In the genomic region with DNA sequence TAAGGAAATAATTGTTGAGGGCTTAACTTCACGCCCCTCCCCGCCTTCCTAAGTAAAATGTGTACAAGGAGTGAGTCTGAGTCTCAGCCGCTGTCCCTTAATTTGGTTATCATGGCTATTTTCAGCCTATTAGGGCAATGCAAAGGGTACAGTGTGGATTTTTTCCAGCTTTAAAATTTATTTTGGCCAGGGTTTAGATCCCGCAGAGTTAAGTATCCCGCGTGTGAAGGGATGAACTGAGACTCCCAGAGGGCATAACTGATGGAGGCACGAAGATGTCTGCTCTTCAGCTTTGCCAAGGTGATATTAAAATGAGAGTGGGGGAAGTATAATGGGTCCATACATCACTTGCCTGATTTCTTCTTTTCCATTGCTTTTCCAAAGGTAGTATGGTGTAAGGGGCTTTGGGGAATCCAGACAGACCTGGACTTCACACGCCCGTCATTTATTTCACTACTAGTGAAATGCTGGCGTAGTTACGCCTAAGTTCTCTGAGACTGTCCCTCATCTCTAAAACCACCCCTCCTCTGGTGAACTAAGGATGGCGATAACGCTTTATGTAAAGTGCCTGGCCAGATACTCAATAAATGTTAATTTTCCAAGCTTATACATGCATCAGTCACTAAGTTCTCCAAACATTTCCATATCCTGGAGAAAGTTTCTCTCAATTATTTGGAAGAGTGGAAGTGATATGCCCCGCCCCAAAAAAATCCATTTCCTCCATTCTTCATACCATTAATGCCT, we compare ENCODE assay signal across 8 cellular contexts. TPM values are rescaled to one million over a fixed set of nuclear protein-coding genes. Genes with fewer than 3 reads are reported as not detected.
DNase-seq lines count a peak whose midpoint lies in the region; ATAC-seq and TF ChIP-seq lines count a peak whose summit lies in the region.

No MANE protein-coding gene starts in this region.

- peaks cover 6% of the 10 kb centered on the region for H3K36me3 Mint-ChIP-seq in activated naive CD4-positive, alpha-beta T cell treated with anti-CD3 and anti-CD28 coated beads, Interleukin-2, amount 10 ng/mL, durations not matched to agents 7 days and 5 days

- peak overlapping the region; percentile 22 for H3K27ac ChIP-seq in mesenchymal stem cell (ENCODE audit: low read length, poor library complexity, severe bottlenecking)
- H3K27ac ChIP-seq in upper lobe of left lung = peak overlapping the region; percentile 71 to 90 (median 86)

- H3K23ac ChIP-seq in mesenchymal stem cell (ENCODE audit: low read length in 2 of 2) = no peak overlapping the region

- TF ChIP-seq EP300 in upper lobe of left lung (IDR thresholded peaks at IDR 0.05) = no peak

- H3K79me1 ChIP-seq in mesenchymal stem cell (replicated peaks; ENCODE audit: low read length, poor library complexity, severe bottlenecking) = peaks cover 22% of the 10 kb centered on the region

- H3K4me1 ChIP-seq in mesenchymal stem cell (ENCODE audit: control insufficient read depth, insufficient read depth, low read depth, low read length) (peaks cover 23% of the 10 kb centered on the region), upper lobe of left lung (peaks cover 23 to 30% (median 26%) of the 10 kb centered on the region in 4 donors)

- no peak overlapping the region for H2BK120ac ChIP-seq in mesenchymal stem cell (ENCODE audit: low read depth, low read length)

- no peaks in the 10 kb centered on the region for H3K9me3 Mint-ChIP-seq in activated naive CD4-positive, alpha-beta T cell treated with anti-CD3 and anti-CD28 coated beads, Interleukin-2, amount 10 ng/mL, durations not matched to agents 7 days and 5 days

- H3K4me2 ChIP-seq in mesenchymal stem cell (ENCODE audit: low read length, poor library complexity, severe bottlenecking) = peak overlapping the region; percentile 67

- peak overlapping the region; percentile 88 for H3K9ac ChIP-seq in mesenchymal stem cell (ENCODE audit: low read length)

- peak overlapping the region; percentile 46 to 53 for H3K18ac ChIP-seq in mesenchymal stem cell (ENCODE audit: low read depth in 1 of 2, low read length in 2 of 2)

- peak overlapping the region; percentile 47 for H2AK5ac ChIP-seq in mesenchymal stem cell (ENCODE audit: low read length, severe bottlenecking)

- H3K27me3 ChIP-seq in mesenchymal stem cell (ENCODE audit: control insufficient read depth in 1 of 2, insufficient read depth in 1 of 2, low read length in 2 of 2) = peaks cover 0 to 3% of the 10 kb centered on the region in 2 experiments
- no peaks in the 10 kb centered on the region for H3K27me3 ChIP-seq in upper lobe of left lung

- no peak for TF ChIP-seq POLR2A in upper lobe of left lung (IDR thresholded peaks at IDR 0.05)

- H3K4me3 ChIP-seq in astrocyte of the spinal cord (ENCODE audit: low read depth, low read length) = peak overlapping the region; percentile 89
- peak overlapping the region; percentile 61 to 90 for H3K4me3 ChIP-seq in mesenchymal stem cell (ENCODE audit: insufficient read depth in 1 of 2, low read depth in 1 of 2, low read length in 2 of 2)
- peak overlapping the region; percentile 68 to 100 (median 92) for H3K4me3 ChIP-seq in upper lobe of left lung

- H2AFZ ChIP-seq in mesenchymal stem cell (ENCODE audit: low read depth, low read length) = peak overlapping the region; percentile 95

- peaks cover 32% of the 10 kb centered on the region for H3K4me1 Mint-ChIP-seq in activated naive CD4-positive, alpha-beta T cell treated with anti-CD3 and anti-CD28 coated beads, Interleukin-2, amount 10 ng/mL, durations not matched to agents 7 days and 5 days

- 42% methylated on average over 12 of the region's 14 CpGs for WGBS in mesenchymal stem cell
- WGBS in upper lobe of left lung, 2 donors = 40 to 47% methylated on average over 14 of the region's 14 CpGs

- in situ Hi-C loops in astrocyte of the spinal cord (cut with HindIII; ENCODE audit: low sequenced_read_pairs) = no loop called here

- H2BK15ac ChIP-seq in mesenchymal stem cell (ENCODE audit: low read depth, poor library complexity, severe bottlenecking) = no peak overlapping the region

- no peak overlapping the region for H4K91ac ChIP-seq in mesenchymal stem cell (ENCODE audit: low read length)

- DNase-seq in activated naive CD4-positive, alpha-beta T cell treated with anti-CD3 and anti-CD28 coated beads, Interleukin-2, amount 10 ng/mL, durations not matched to agents 7 days and 5 days = no peak
- no peak for DNase-seq in activated naive CD4-positive, alpha-beta T cell (lab: John Stamatoyannopoulos, UW)
- no peak for DNase-seq in astrocyte of the spinal cord (ENCODE audit: low read depth, low spot score)
- DNase-seq in mesenchymal stem cell = no peak
- DNase-seq in upper lobe of left lung = no peak
- no peak for DNase-seq in mesenteric fat pad (ENCODE audit: low spot score)

- peak overlapping the region; percentile 69 for H2BK5ac ChIP-seq in mesenchymal stem cell (ENCODE audit: low read depth, low read length, poor library complexity, severe bottlenecking)

- no peak overlapping the region for H2BK12ac ChIP-seq in mesenchymal stem cell (ENCODE audit: low read length in 2 of 2)

- CTCF ChIA-PET in activated naive CD4-positive, alpha-beta T cell treated with anti-CD3 and anti-CD28 coated beads, Interleukin-2, amount 10 ng/mL, durations not matched to agents 7 days and 5 days (lab: Charles Lee) = interaction anchor here (0.8 kb wide), 1 partner anchor 59 kb away, joined by 3 read pairs; no protein-coding TSS in a partner anchor

- no peak for ATAC-seq in upper lobe of left lung (ENCODE audit: low FRiP score in 2 of 2)
- no peak for ATAC-seq in HG02610 (IDR thresholded peaks at IDR 0.05; ENCODE audit: unreplicated experiment)
- no peak for ATAC-seq in GM19452 (IDR thresholded peaks at IDR 0.05; ENCODE audit: unreplicated experiment)

- H4K8ac ChIP-seq in mesenchymal stem cell (ENCODE audit: low read length) = peak overlapping the region; percentile 57

- peaks cover 0 to 3% of the 10 kb centered on the region in 2 experiments for H3K36me3 ChIP-seq in mesenchymal stem cell (ENCODE audit: control insufficient read depth in 1 of 2, insufficient read depth in 2 of 2, low read depth in 1 of 2, low read length in 2 of 2)
- H3K36me3 ChIP-seq in upper lobe of left lung = no peaks in the 10 kb centered on the region

- H3K4ac ChIP-seq in mesenchymal stem cell (ENCODE audit: low read depth in 1 of 2, low read length in 2 of 2) = peak overlapping the region in 1 of 2 experiments; percentile 60

- H3K9me3 ChIP-seq in mesenchymal stem cell (ENCODE audit: control insufficient read depth, low read length) (no peaks in the 10 kb centered on the region), upper lobe of left lung (no peaks in the 10 kb centered on the region)

- H3K27ac Mint-ChIP-seq in activated naive CD4-positive, alpha-beta T cell treated with anti-CD3 and anti-CD28 coated beads, Interleukin-2, amount 10 ng/mL, durations not matched to agents 7 days and 5 days = peak overlapping the region; percentile 80

- H3K4me3 Mint-ChIP-seq in activated naive CD4-positive, alpha-beta T cell treated with anti-CD3 and anti-CD28 coated beads, Interleukin-2, amount 10 ng/mL, durations not matched to agents 7 days and 5 days = peak overlapping the region; percentile 93

- TF ChIP-seq CTCF in astrocyte of the spinal cord (IDR thresholded peaks at IDR 0.05; ENCODE audit: low read depth, low read length) = no peak
- no peak for TF ChIP-seq CTCF in upper lobe of left lung (IDR thresholded peaks at IDR 0.05)

- H3K14ac ChIP-seq in mesenchymal stem cell (ENCODE audit: low read length in 2 of 2) = no peak overlapping the region

- H3K27me3 Mint-ChIP-seq in activated naive CD4-positive, alpha-beta T cell treated with anti-CD3 and anti-CD28 coated beads, Interleukin-2, amount 10 ng/mL, durations not matched to agents 7 days and 5 days = peaks cover 54% of the 10 kb centered on the region

RNA-seq across cellular contexts. Expression of a gene that starts 0.9 kb away (rescaled TPM):
- polyA plus RNA-seq in mesenchymal stem cell (2013, experiment 1 of 2) = 13.6 TPM
- polyA plus RNA-seq in mesenchymal stem cell (2013, experiment 2 of 2) = 14.5 TPM
- total RNA-seq in upper lobe of left lung (10 to 100 TPM in 5 of 6 donors, 1 to 10 TPM in 1; 9.9 to 50.8 (median 26.9) TPM), mesenteric fat pad (26.4 TPM)

RNA-seq across cellular contexts. Expression of a gene that starts 39.0 kb away (rescaled TPM):
- 391 TPM for polyA plus RNA-seq in mesenchymal stem cell (2013, experiment 1 of 2)
- polyA plus RNA-seq in mesenchymal stem cell (2013, experiment 2 of 2) = 399 TPM
- total RNA-seq in upper lobe of left lung (100 to 1,000 TPM in 5 of 6 donors, 10 to 100 TPM in 1; 57.6 to 914 (median 315) TPM), mesenteric fat pad (659 TPM)
